ENCODE assay signal across 14 cellular contexts in genomic region chr20:19909696-19910095, GRCh38.
DNase-seq lines count a peak whose midpoint lies in the region; ATAC-seq and TF ChIP-seq lines count a peak whose summit lies in the region.
"Had no signal": no experiment of that assay in that cellular context is flagged by ENCODE, and none has a peak within 500 bp of the region (broad histone marks: within the 10 kb centered on the region; RNA-seq: fewer than 3 reads in every experiment).

No MANE protein-coding gene starts in this region.

- POLR2A ChIA-PET in PC-3 (lab: Charles Lee; ENCODE audit: unreplicated experiment): no interaction called here

- no peak overlapping the region for H3K9ac ChIP-seq in PC-3 (ENCODE audit: low read length)

- H3K4me1 ChIP-seq in ascending aorta: no peaks in the 10 kb centered on the region
- H3K4me1 ChIP-seq in right atrium auricular region: peaks cover 0 to 55% of the 10 kb centered on the region in 2 donors
- H3K4me1 ChIP-seq in sigmoid colon: no peaks in the 10 kb centered on the region
- H3K4me1 ChIP-seq in PC-3 (ENCODE audit: insufficient read depth, low read length): peaks cover 14% of the 10 kb centered on the region
- H3K4me1 ChIP-seq: BE2C, SJCRH30 had no signal

- CTCF ChIA-PET in PC-3 (lab: Charles Lee): no interaction called here

- TF ChIP-seq CTCF in ascending aorta (IDR thresholded peaks at IDR 0.05): no peak
- no peak for TF ChIP-seq CTCF in right atrium auricular region (IDR thresholded peaks at IDR 0.05)
- TF ChIP-seq CTCF in sigmoid colon (IDR thresholded peaks at IDR 0.05): no peak
- no peak for TF ChIP-seq CTCF in PC-3 (conservative IDR thresholded peaks at IDR 0.05; ENCODE audit: low read depth, low read length)

- H3K79me2 ChIP-seq in PC-3 (ENCODE audit: low read length): peaks cover 4% of the 10 kb centered on the region; the same call in 1 of the 2 replicates

- no peak overlapping the region for H2AFZ ChIP-seq in PC-3 (ENCODE audit: low read length)

- H3K9me3 ChIP-seq in ascending aorta (no peaks in the 10 kb centered on the region), right atrium auricular region (no peaks in the 10 kb centered on the region), sigmoid colon (no peaks in the 10 kb centered on the region), PC-3 (ENCODE audit: low read length) (no peaks in the 10 kb centered on the region)
- H3K9me3 ChIP-seq: BE2C, SJCRH30 had no signal

- H3K27ac ChIP-seq in ascending aorta (peak overlapping the region; percentile 20 to 45), right atrium auricular region (peak overlapping the region; percentile 55 to 69), sigmoid colon (peak overlapping the region in 2 of 4 donors; percentile 8 to 61), PC-3 (ENCODE audit: low read length) (no peak overlapping the region)
- H3K27ac ChIP-seq: SJCRH30 had no signal

- no peaks in the 10 kb centered on the region for H4K20me1 ChIP-seq in PC-3 (ENCODE audit: low read length)

- TF ChIP-seq POLR2A in sigmoid colon (IDR thresholded peaks at IDR 0.05): no peak

- H3K27me3 ChIP-seq in ascending aorta (no peaks in the 10 kb centered on the region), right atrium auricular region (no peaks in the 10 kb centered on the region), sigmoid colon (no peaks in the 10 kb centered on the region), PC-3 (ENCODE audit: low read length) (no peaks in the 10 kb centered on the region)
- H3K27me3 ChIP-seq: SJCRH30 had no signal

- H3K36me3 ChIP-seq in ascending aorta (no peaks in the 10 kb centered on the region), right atrium auricular region (no peaks in the 10 kb centered on the region), sigmoid colon (peaks cover 0 to 4% (median 0%) of the 10 kb centered on the region in 4 donors), PC-3 (ENCODE audit: low read depth, low read length) (no peaks in the 10 kb centered on the region)
- H3K36me3 ChIP-seq: BE2C, SJCRH30 had no signal

- ATAC-seq in PC-3 (no peak), GM18502 (IDR thresholded peaks at IDR 0.05; ENCODE audit: poor library complexity, unreplicated experiment) (no peak), GM18858 (IDR thresholded peaks at IDR 0.05; ENCODE audit: unreplicated experiment) (no peak)

- no TSS peak for BruUV-seq in PC-3 (replicated peaks; lab: Mats Ljungman, UMichigan)

- intact Hi-C loops in ascending aorta (cut with DNase I): no loop called here
- intact Hi-C loops in sigmoid colon (cut with DNase I): no loop called here
- intact Hi-C loops in PC-3 (cut with micrococcal nuclease): no loop called here

- H3K9me2 ChIP-seq in PC-3 (replicated peaks; ENCODE audit: low read length): no peaks in the 10 kb centered on the region

- no peaks in the 10 kb centered on the region for H3F3A ChIP-seq in PC-3 (ENCODE audit: low read length, unreplicated experiment)

- 64 to 66% methylated on average over 6 of the region's 6 CpGs for WGBS in sigmoid colon, 2 donors

- H3K4me3 ChIP-seq in ascending aorta (no peak overlapping the region), right atrium auricular region (no peak overlapping the region), sigmoid colon (no peak overlapping the region), PC-3 (ENCODE audit: low read length) (no peak overlapping the region)
- H3K4me3 ChIP-seq: SJCRH30 had no signal

- DNase-seq in GF-D8 (lab: John Stamatoyannopoulos, UW) (peak; percentile 57), ascending aorta (ENCODE audit: low spot score in 2 of 2) (peak in 1 of 2 donors; percentile 79), right atrium auricular region (ENCODE audit: low spot score) (peak; percentile 91), sigmoid colon (peak; percentile 87), NCI-H187 treated with DMSO at 0.1 percent for 48 hours (lab: John Stamatoyannopoulos, UW) (no peak), PC-3 (no peak)
- DNase-seq: activated T-cell treated with anti-CD3 and anti-CD28 coated beads for 4 hours; BE2C; NCI-H1105 treated with DMSO at 0.1 percent for 48 hours; NCI-H524 treated with DMSO at 0.1 percent for 48 hours; SJCRH30; stimulated activated CD4-positive, alpha-beta T cell treated with anti-CD3 and anti-CD28 coated beads, Interleukin-1b, Interleukin-23, amount 100 ng/mL, for 48 hours had no signal

- no peak overlapping the region for H3K4me2 ChIP-seq in PC-3 (ENCODE audit: low read length)

- peak in 1 of 4 donors; percentile 44 for TF ChIP-seq EP300 in sigmoid colon (IDR thresholded peaks at IDR 0.05)

Comparison
In these comparisons a context has a peak if more than half of its experiments do, and no peak if none do; other contexts are left out.
1. DNase-seq: peak in GF-D8 (single experiment), right atrium auricular region (single experiment) and sigmoid colon (single experiment); none in NCI-H187 treated with DMSO at 0.1 percent for 48 hours (single experiment) and PC-3 (single experiment).